In genomic region chr6:45818655-45819054, GRCh38 we compare ENCODE assay signal across 15 cellular contexts.
DNase-seq lines count a peak whose midpoint lies in the region; ATAC-seq and FAIRE-seq lines count a peak whose summit lies in the region.
"Had no signal": no experiment of that assay in that cellular context is flagged by ENCODE, and none has a peak within 500 bp of the region (broad histone marks: within the 10 kb centered on the region; RNA-seq: fewer than 3 reads in every experiment).

No MANE protein-coding gene starts in this region.

- DNase-seq in RCC 7860 (ENCODE audit: low spot score) (no peak), kidney tubule cell (ENCODE audit: low spot score) (peak; percentile 4), renal cortical epithelial cell (ENCODE audit: low read depth) (peak; percentile 54), T-helper 2 cell (no peak)
- DNase-seq: ACHN; Calu3; CD8-positive, alpha-beta T cell; DMS79 treated with DMSO at 0.1 percent for 48 hours; GF-D8; GM23248; KBM-7 had no signal

- peak; percentile 7 for FAIRE-seq in RCC 7860 (lab: Jason Lieb, UNC)
- FAIRE-seq: A204.1, HepG2 had no signal

- ATAC-seq in GM19467 (IDR thresholded peaks at IDR 0.05; ENCODE audit: unreplicated experiment) (no peak), HG03457 (IDR thresholded peaks at IDR 0.05; ENCODE audit: unreplicated experiment) (no peak)
- ATAC-seq: CD8-positive, alpha-beta T cell; HepG2 had no signal

Comparison
In these comparisons a context has a peak if more than half of its experiments do, and no peak if none do; other contexts are left out.
1. DNase-seq: peak in kidney tubule cell (single experiment) and renal cortical epithelial cell (single experiment); none in RCC 7860 (single experiment) and T-helper 2 cell (0 of 5).